In the genomic region with DNA sequence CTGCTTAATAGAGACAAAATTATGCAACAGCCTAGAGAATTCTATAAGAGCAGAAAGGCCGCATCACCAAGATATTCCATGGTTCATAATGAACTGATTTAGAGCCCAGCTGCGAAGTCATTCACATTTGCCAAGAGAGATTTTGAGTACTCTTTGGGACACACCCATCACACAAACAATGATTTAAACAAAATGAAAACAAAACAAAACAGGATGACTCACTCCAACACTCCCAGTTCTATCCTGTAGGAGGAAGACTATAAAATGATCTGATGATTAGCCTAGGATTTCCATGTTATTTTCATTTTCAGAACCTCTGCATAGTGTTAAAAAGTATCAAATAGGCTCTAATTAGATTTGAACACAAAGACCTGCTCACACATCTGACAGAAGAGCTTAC, we compare ENCODE assay signal across 12 cellular contexts.
DNase-seq lines count a peak whose midpoint lies in the region; ATAC-seq lines count a peak whose summit lies in the region.
"Had no signal": no experiment of that assay in that cellular context is flagged by ENCODE, and none has a peak within 500 bp of the region (broad histone marks: within the 10 kb centered on the region; RNA-seq: fewer than 3 reads in every experiment).

No MANE protein-coding gene starts in this region.

- no peak overlapping the region for H3K9ac ChIP-seq in subcutaneous abdominal adipose tissue (ENCODE audit: low read length in 5 of 5)

- peaks cover 0 to 20% (median 15%) of the 10 kb centered on the region in 5 donors for H3K4me1 ChIP-seq in subcutaneous abdominal adipose tissue (ENCODE audit: control insufficient read depth in 5 of 5, insufficient read depth in 5 of 5, low read length in 5 of 5)

- H3K27ac ChIP-seq in subcutaneous abdominal adipose tissue (ENCODE audit: low read depth, low read length), result peak overlapping the region; percentile 58
- H3K27ac ChIP-seq: HL-60 had no signal

- peak; percentile 53 for DNase-seq in HCEC 1CT
- peak; percentile 69 for DNase-seq in SW480 (ENCODE audit: low spot score)
- DNase-seq in fibroblast of the conjunctiva (ENCODE audit: low read depth), result peak; percentile 75
- no peak for DNase-seq in HuH-7.5 (ENCODE audit: low spot score)
- DNase-seq in GM19238 (ENCODE audit: insufficient read length, low spot score), result no peak
- DNase-seq: activated naive CD8-positive, alpha-beta T cell treated with anti-CD3 and anti-CD28 coated beads, Interleukin-2, amount 10 ng/mL, durations not matched to agents 7 days and 5 days; NCI-H774; retina had no signal

- peaks cover 0 to 12% (median 3%) of the 10 kb centered on the region in 5 donors for H3K36me3 ChIP-seq in subcutaneous abdominal adipose tissue (ENCODE audit: control insufficient read depth in 5 of 5, insufficient read depth in 5 of 5, low read length in 5 of 5)

- H3K4me3 ChIP-seq in subcutaneous abdominal adipose tissue (ENCODE audit: low read depth in 1 of 5, low read length in 5 of 5), result no peak overlapping the region

- ATAC-seq in GM18517 (IDR thresholded peaks at IDR 0.05; ENCODE audit: unreplicated experiment) (no peak), GM19023 (IDR thresholded peaks at IDR 0.05; ENCODE audit: unreplicated experiment) (no peak)

- H3K27me3 ChIP-seq in subcutaneous abdominal adipose tissue (ENCODE audit: control insufficient read depth in 5 of 5, insufficient read depth in 4 of 5, low read length in 5 of 5), result no peaks in the 10 kb centered on the region

- H3K9me3 ChIP-seq in subcutaneous abdominal adipose tissue (ENCODE audit: control insufficient read depth in 5 of 5, low read length in 5 of 5), result no peaks in the 10 kb centered on the region

Comparison
In these comparisons a context has a peak if more than half of its experiments do, and no peak if none do; other contexts are left out.
1. DNase-seq: peak in HCEC 1CT (single experiment), SW480 (single experiment) and fibroblast of the conjunctiva (single experiment); none in HuH-7.5 (single experiment) and GM19238 (single experiment).